In the genomic region with DNA sequence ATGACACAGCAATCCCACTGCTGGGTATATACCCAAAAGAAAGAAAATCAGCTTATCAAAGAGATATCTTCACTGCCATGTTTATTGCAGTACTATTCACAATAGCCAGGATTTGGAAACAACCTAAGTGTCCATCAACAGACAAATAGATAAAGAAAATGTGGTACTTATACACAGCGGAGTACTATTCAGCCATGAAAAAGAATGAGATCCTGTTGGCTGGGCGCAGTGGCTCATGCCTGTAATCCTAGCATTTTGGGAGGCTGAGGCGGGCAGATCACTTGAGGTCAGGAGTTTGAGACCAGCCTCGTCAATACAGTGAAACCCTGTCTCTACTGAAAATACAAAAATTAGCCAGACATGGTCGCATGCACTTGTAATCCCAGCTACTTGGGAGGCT, we compare ENCODE assay signal across 11 cellular contexts. TPM values are rescaled to one million over a fixed set of nuclear protein-coding genes. Genes with fewer than 3 reads are reported as not detected.
"Had no signal": no experiment of that assay in that cellular context is flagged by ENCODE, and none has a peak within 500 bp of the region (broad histone marks: within the 10 kb centered on the region; RNA-seq: fewer than 3 reads in every experiment).

No MANE protein-coding gene starts in this region.

RNA-seq across cellular contexts. Expression of a gene that starts 30.7 kb away (rescaled TPM):
- total RNA-seq: OCI-LY7, PC-3, PC-9, Peyer's patch, Right ventricle myocardium inferior, Right ventricle myocardium superior, RPMI7951, SJSA1, SK-MEL-5, T-cell had no signal
- polyA plus RNA-seq: SK-N-SH had no signal
